Comparison of ENCODE assay signal across 8 cellular contexts in the genomic region with DNA sequence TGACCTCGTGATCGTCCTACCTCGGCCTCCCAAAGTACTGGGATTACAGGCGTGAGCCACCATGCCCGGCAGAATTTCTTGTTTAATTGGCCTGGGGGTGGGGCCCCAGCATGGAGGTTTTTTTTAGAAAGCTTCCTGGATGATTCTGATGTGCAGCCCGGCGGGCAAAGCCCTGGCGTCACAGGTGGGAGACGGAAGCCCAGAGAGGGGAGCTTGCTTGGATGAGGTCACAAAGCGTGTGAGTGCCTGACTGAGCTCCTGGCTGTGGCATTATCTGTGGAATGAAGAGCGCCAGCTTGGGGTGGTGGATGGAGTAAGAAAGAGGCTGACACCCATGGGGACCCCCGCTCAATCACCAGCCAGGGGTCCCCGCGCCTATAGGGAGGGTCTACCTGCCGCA. TPM values are rescaled to one million over a fixed set of nuclear protein-coding genes. Genes with fewer than 3 reads are reported as not detected.
A peak's percentile ranks its signal among the peaks of the same experiment; 100 is the strongest.
DNase-seq lines count a peak whose midpoint lies in the region; ATAC-seq and TF ChIP-seq lines count a peak whose summit lies in the region.
"Had no signal": no experiment of that assay in that cellular context is flagged by ENCODE, and none has a peak within 500 bp of the region (broad histone marks: within the 10 kb centered on the region; RNA-seq: fewer than 3 reads in every experiment).

No MANE protein-coding gene starts in this region.

- DNase-seq in LNCaP clone FGC (ENCODE audit: low read depth) (no peak), epithelial cell of esophagus (ENCODE audit: low read depth) (peak; percentile 59), iPS-NIHi7 (ENCODE audit: extremely low spot score) (no peak)
- DNase-seq in activated CD4-positive, alpha-beta T cell treated with anti-CD3 and anti-CD28 coated beads for 1 hour: no peak
- DNase-seq: activated T-cell treated with anti-CD3 and anti-CD28 coated beads, Interleukin-2, amount 50 U/mL, for 4 hours; stimulated activated CD4-positive, alpha-beta T cell treated with anti-CD3 and anti-CD28 coated beads, Interleukin-1b, Interleukin-23, amount 100 ng/mL, for 48 hours had no signal

- H3K9ac ChIP-seq in skeletal muscle tissue (ENCODE audit: low read depth in 1 of 3, low read length in 3 of 3): peak overlapping the region in 2 of 3 donors; percentile 50 to 54

- H3K4me3 ChIP-seq in LNCaP clone FGC (ENCODE audit: low read depth, low read length): peak overlapping the region; percentile 25; the same call in 1 of the 2 replicates
- H3K4me3 ChIP-seq in epithelial cell of esophagus (ENCODE audit: low read length): no peak overlapping the region
- peak overlapping the region in 1 of 3 donors; percentile 22 for H3K4me3 ChIP-seq in skeletal muscle tissue (ENCODE audit: low read length in 3 of 3)

- H3K27ac ChIP-seq in skeletal muscle tissue (ENCODE audit: low read depth, low read length): peak overlapping the region; percentile 74

- TF ChIP-seq CTCF in LNCaP clone FGC (IDR thresholded peaks at IDR 0.05; ENCODE audit: control insufficient read depth, extremely low read depth, insufficient read depth): no peak
- no peak for TF ChIP-seq CTCF in epithelial cell of esophagus (IDR thresholded peaks at IDR 0.05; ENCODE audit: insufficient read depth, low read depth, low read length, missing control alignments)

- H3K36me3 ChIP-seq in skeletal muscle tissue (ENCODE audit: control insufficient read depth in 3 of 3, insufficient read depth in 3 of 3, low read length in 3 of 3): peaks cover 0 to 3% (median 0%) of the 10 kb centered on the region in 3 donors

- no peak for ATAC-seq in GM19328 (IDR thresholded peaks at IDR 0.05; ENCODE audit: unreplicated experiment)
- ATAC-seq: activated T-cell treated with anti-CD3 and anti-CD28 coated beads, Interleukin-2, amount 50 U/mL, for 4 hours had no signal

- H3K27me3 ChIP-seq in skeletal muscle tissue (ENCODE audit: control insufficient read depth in 3 of 3, insufficient read depth in 3 of 3, low read length in 3 of 3): no peaks in the 10 kb centered on the region

- no peaks in the 10 kb centered on the region for H3K9me3 ChIP-seq in skeletal muscle tissue (ENCODE audit: control insufficient read depth in 3 of 3, low read length in 3 of 3)

- peaks cover 40 to 63% (median 57%) of the 10 kb centered on the region in 3 donors for H3K4me1 ChIP-seq in skeletal muscle tissue (ENCODE audit: control insufficient read depth in 3 of 3, insufficient read depth in 3 of 3, low read length in 3 of 3)

RNA-seq across cellular contexts. Expression of gene VASN, which starts 4.1 kb away (rescaled TPM):
- 13.0 TPM for total RNA-seq in skeletal muscle tissue

RNA-seq across cellular contexts. Expression of gene PAM16, which starts 24.6 kb away (rescaled TPM):
- 32.9 TPM for total RNA-seq in skeletal muscle tissue

RNA-seq across cellular contexts. Expression of gene CORO7, which starts 40.7 kb away (rescaled TPM):
- total RNA-seq in skeletal muscle tissue: 14.6 TPM

RNA-seq across cellular contexts. Expression of gene DNAJA3, which starts 50.0 kb away (rescaled TPM):
- total RNA-seq in skeletal muscle tissue: 35.5 TPM

RNA-seq across cellular contexts. Expression of gene GLIS2, which starts 59.9 kb away (rescaled TPM):
- total RNA-seq in skeletal muscle tissue: 4.2 TPM
